In the genomic region with DNA sequence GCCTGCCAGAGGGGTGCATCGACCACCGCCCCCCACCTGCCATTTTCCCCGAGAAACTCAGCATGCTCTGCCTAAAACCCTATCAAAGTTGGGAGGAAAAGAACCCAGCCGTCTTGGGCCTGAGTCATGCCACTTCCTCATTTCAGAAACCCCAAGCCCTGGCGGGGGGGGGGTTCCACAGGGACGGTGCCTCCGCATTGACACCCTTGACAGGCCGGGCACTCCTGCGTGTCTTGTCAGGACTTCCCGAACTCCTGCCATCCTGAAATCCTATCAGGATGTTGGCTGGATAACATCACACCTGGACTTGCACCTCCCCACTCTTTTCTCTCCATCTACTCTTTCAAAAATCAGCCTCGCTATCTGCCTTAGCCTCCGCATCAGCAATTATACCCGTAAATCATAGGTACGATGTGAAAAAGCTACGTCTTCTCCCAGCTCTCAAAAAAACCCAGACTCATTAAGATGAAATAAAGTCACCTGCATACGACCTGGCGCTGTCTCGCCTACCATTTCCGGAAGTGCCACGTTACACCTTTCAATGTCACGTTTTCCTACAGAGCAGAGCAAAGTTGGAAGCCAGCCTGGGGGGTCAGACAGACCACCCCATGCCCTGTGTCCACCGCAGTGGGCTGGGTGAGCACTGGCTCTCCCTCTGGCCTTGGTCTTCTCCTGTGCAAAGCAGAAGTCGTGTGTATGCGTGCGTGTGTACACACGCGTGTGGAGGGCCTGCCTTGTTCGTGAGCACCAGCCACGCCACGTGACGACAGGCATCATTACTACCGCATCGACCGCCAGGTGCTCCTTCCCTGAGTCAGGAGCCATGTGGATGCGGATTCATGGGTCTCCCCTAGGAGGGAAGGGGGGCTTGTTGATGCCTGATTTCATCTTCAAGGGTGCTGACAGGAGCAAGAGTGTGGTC, we compare ENCODE assay signal across 8 cellular contexts.
DNase-seq lines count a peak whose midpoint lies in the region; ATAC-seq lines count a peak whose summit lies in the region.

No MANE protein-coding gene starts in this region.

- peak overlapping the region; percentile 22 for H3K4me3 Mint-ChIP-seq in central memory CD8-positive, alpha-beta T cell

- peaks cover 43% of the 10 kb centered on the region for H3K4me1 Mint-ChIP-seq in central memory CD8-positive, alpha-beta T cell

- H3K9ac ChIP-seq in mucosa of rectum (ENCODE audit: low read depth in 1 of 2, low read length in 2 of 2) = no peak overlapping the region
- peak overlapping the region in 2 of 5 donors; percentile 43 to 57 for H3K9ac ChIP-seq in subcutaneous abdominal adipose tissue (ENCODE audit: low read length in 5 of 5)

- H3K9me3 Mint-ChIP-seq in central memory CD8-positive, alpha-beta T cell = no peaks in the 10 kb centered on the region

- H3K4me3 ChIP-seq in mucosa of rectum (ENCODE audit: low read length in 2 of 2) (no peak overlapping the region), subcutaneous abdominal adipose tissue (ENCODE audit: low read depth in 1 of 5, low read length in 5 of 5) (peak overlapping the region in 1 of 5 donors; percentile 51)

- H3K27ac ChIP-seq in mucosa of rectum (ENCODE audit: low read depth in 2 of 2, low read length in 2 of 2) (peak overlapping the region; percentile 91 to 94), subcutaneous abdominal adipose tissue (ENCODE audit: low read depth, low read length) (peak overlapping the region; percentile 79)

- H3K4me1 ChIP-seq in mucosa of rectum (ENCODE audit: control insufficient read depth in 2 of 2, insufficient read depth in 2 of 2, low read length in 2 of 2) = peaks cover 49 to 51% of the 10 kb centered on the region in 2 donors
- H3K4me1 ChIP-seq in subcutaneous abdominal adipose tissue (ENCODE audit: control insufficient read depth in 5 of 5, insufficient read depth in 5 of 5, low read length in 5 of 5) = peaks cover 13 to 88% (median 86%) of the 10 kb centered on the region in 5 donors

- H3K36me3 Mint-ChIP-seq in central memory CD8-positive, alpha-beta T cell (ENCODE audit: insufficient read depth) = peaks cover 25% of the 10 kb centered on the region

- no peak for ATAC-seq in central memory CD8-positive, alpha-beta T cell (replicated peaks; ENCODE audit: extremely low read depth, poor library complexity, severe bottlenecking)

- H3K27ac Mint-ChIP-seq in central memory CD8-positive, alpha-beta T cell (ENCODE audit: low read depth) = peak overlapping the region; percentile 82

- DNase-seq in activated gamma-delta T cell treated with Interleukin-2 at 50 U/mL for 16 hours = peak; percentile 46
- DNase-seq in activated gamma-delta T cell (lab: John Stamatoyannopoulos, UW) = no peak
- DNase-seq in HT-29 (ENCODE audit: low spot score) = peak; percentile 70
- DNase-seq in activated CD4-positive, CD25-positive, alpha-beta regulatory T cell (lab: John Stamatoyannopoulos, UW) = peak in 3 of 4 experiments; percentile 8 to 29 (median 10)
- DNase-seq in central memory CD8-positive, alpha-beta T cell (ENCODE audit: low spot score in 2 of 2) = no peak
- DNase-seq in NCI-H2081 treated with DMSO at 0.1 percent for 48 hours (lab: John Stamatoyannopoulos, UW) = no peak

- H3K36me3 ChIP-seq in mucosa of rectum (ENCODE audit: control insufficient read depth in 2 of 2, insufficient read depth in 2 of 2, low read length in 2 of 2) (peaks cover 13 to 19% of the 10 kb centered on the region in 2 donors), subcutaneous abdominal adipose tissue (ENCODE audit: control insufficient read depth in 5 of 5, insufficient read depth in 5 of 5, low read length in 5 of 5) (peaks cover 0 to 29% (median 19%) of the 10 kb centered on the region in 5 donors)

- no peaks in the 10 kb centered on the region for H3K27me3 ChIP-seq in mucosa of rectum (ENCODE audit: control insufficient read depth in 2 of 2, insufficient read depth in 2 of 2, low read length in 2 of 2)
- no peaks in the 10 kb centered on the region for H3K27me3 ChIP-seq in subcutaneous abdominal adipose tissue (ENCODE audit: control insufficient read depth in 5 of 5, insufficient read depth in 4 of 5, low read length in 5 of 5)

- H3K27me3 Mint-ChIP-seq in central memory CD8-positive, alpha-beta T cell = no peaks in the 10 kb centered on the region

- H3K9me3 ChIP-seq in mucosa of rectum (ENCODE audit: control insufficient read depth in 2 of 2, low read length in 2 of 2) (no peaks in the 10 kb centered on the region), subcutaneous abdominal adipose tissue (ENCODE audit: control insufficient read depth in 5 of 5, low read length in 5 of 5) (no peaks in the 10 kb centered on the region)

Comparison
In these comparisons a context has a peak if more than half of its experiments do, and no peak if none do; other contexts are left out.
1. DNase-seq: peak in activated gamma-delta T cell treated with Interleukin-2 at 50 U/mL for 16 hours (single experiment), HT-29 (single experiment) and activated CD4-positive, CD25-positive, alpha-beta regulatory T cell (3 of 4); none in activated gamma-delta T cell (single experiment), central memory CD8-positive, alpha-beta T cell (0 of 2) and NCI-H2081 treated with DMSO at 0.1 percent for 48 hours (single experiment).